Comparison of ENCODE assay signal across 8 cellular contexts in genomic region chr18:59898609-59899297, GRCh38. TPM values are rescaled to one million over a fixed set of nuclear protein-coding genes. Genes with fewer than 3 reads are reported as not detected.
A peak's percentile ranks its signal among the peaks of the same experiment; 100 is the strongest.
DNase-seq lines count a peak whose midpoint lies in the region; ATAC-seq and TF ChIP-seq lines count a peak whose summit lies in the region.

No MANE protein-coding gene starts in this region.

- TF ChIP-seq CTCF in coronary artery (IDR thresholded peaks at IDR 0.05) (no peak), neural crest cell (conservative IDR thresholded peaks at IDR 0.05) (no peak)

- H3K27me3 Mint-ChIP-seq in IgD-negative memory B cell: no peaks in the 10 kb centered on the region
- peaks cover 91% of the 10 kb centered on the region for H3K27me3 Mint-ChIP-seq in neural crest cell (ENCODE audit: low read depth)

- peak overlapping the region; percentile 82 for H3K4me3 ChIP-seq in coronary artery

- H3K36me3 Mint-ChIP-seq in IgD-negative memory B cell (peaks cover 2% of the 10 kb centered on the region), neural crest cell (ENCODE audit: low read depth) (peaks cover 11% of the 10 kb centered on the region)

- H3K9me3 Mint-ChIP-seq in IgD-negative memory B cell: no peaks in the 10 kb centered on the region
- no peaks in the 10 kb centered on the region for H3K9me3 Mint-ChIP-seq in neural crest cell

- DNase-seq in coronary artery (ENCODE audit: low spot score): no peak
- no peak for DNase-seq in neural crest cell (ENCODE audit: low read depth, low spot score)
- DNase-seq in NCI-H146 treated with DMSO at 0.1 percent for 48 hours (lab: John Stamatoyannopoulos, UW; ENCODE audit: unreplicated experiment): no peak
- no peak for DNase-seq in hepatic stellate cell (ENCODE audit: low spot score)
- no peak for DNase-seq in inferior parietal cortex (ENCODE audit: extremely low spot score)

- H3K27ac Mint-ChIP-seq in IgD-negative memory B cell: peak overlapping the region; percentile 90 to 99 (median 95)
- no peak overlapping the region for H3K27ac Mint-ChIP-seq in neural crest cell (ENCODE audit: unreplicated experiment)

- H3K27ac ChIP-seq in coronary artery: no peak overlapping the region

- H3K4me1 Mint-ChIP-seq in IgD-negative memory B cell (peaks cover 16 to 33% (median 24%) of the 10 kb centered on the region in 3 donors), neural crest cell (peaks cover 33% of the 10 kb centered on the region)

- peak overlapping the region; percentile 95 to 98 (median 96) for H3K4me3 Mint-ChIP-seq in IgD-negative memory B cell
- peak overlapping the region; percentile 86 for H3K4me3 Mint-ChIP-seq in neural crest cell

- peak; percentile 15 for ATAC-seq in GM18511 (IDR thresholded peaks at IDR 0.05; ENCODE audit: unreplicated experiment)
- ATAC-seq in HG03039 (IDR thresholded peaks at IDR 0.05; ENCODE audit: unreplicated experiment): no peak

RNA-seq across cellular contexts. Expression of gene PMAIP1, which starts 1.0 kb away (rescaled TPM):
- 89.4 TPM for polyA plus RNA-seq in IgD-negative memory B cell
- total RNA-seq in neural crest cell: 4.2 and 4.6 TPM in 2 replicates
